12 cellular contexts compared by ENCODE assay signal in the genomic region with DNA sequence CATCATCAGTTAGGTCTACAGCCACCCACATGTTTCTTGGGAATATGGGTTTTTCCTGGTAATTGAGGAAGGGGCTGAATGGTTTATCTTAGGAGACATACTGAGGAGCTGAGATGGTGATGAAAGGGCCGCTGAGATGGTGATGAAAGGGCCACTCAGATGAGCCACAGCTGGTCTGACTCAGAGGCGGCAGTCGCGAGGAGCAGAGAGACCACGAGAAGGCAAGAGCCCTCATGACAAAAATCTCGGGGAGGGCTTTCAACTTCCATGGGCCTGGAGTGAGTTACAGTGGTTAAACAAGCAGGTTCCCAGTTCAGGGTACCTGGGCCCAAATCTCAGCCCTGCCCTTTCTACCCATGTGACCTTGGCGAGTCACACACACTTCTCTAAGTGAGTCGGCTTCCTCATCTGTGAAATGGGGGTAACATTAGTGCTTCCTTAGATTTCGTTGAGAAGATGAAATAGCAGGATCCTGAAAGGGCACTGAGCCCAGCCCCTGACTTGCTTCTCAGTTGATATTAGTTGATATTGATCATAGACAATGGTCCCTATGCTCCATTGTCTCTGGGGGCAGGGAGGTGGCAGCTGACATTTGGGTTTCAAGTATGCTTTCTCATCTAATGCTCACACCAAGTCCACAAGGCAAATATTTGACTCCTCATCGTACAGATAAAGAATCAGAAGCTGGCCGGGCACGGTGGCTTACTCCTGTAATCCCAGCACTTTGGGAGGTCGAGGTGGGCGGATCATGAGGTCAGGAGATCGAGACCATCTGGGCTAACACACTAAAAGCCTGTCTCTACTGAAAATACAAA.
A peak's percentile ranks its signal among the peaks of the same experiment; 100 is the strongest.
DNase-seq lines count a peak whose midpoint lies in the region; ATAC-seq and TF ChIP-seq lines count a peak whose summit lies in the region.
"Had no signal": no experiment of that assay in that cellular context is flagged by ENCODE, and none has a peak within 500 bp of the region (broad histone marks: within the 10 kb centered on the region; RNA-seq: fewer than 3 reads in every experiment).

No MANE protein-coding gene starts in this region.

- CTCF ChIA-PET in activated CD8-positive, alpha-beta T cell treated with anti-CD3 and anti-CD28 coated beads for 36 hours (lab: Charles Lee): interaction anchor here (1.0 to 3.1 kb wide), 5 partner anchors 10 to 41 kb away, joined by 3 to 21 read pairs (median 7); no protein-coding TSS in a partner anchor
- CTCF ChIA-PET in activated CD8-positive, alpha-beta T cell treated with anti-CD3 and anti-CD28 coated beads, Interleukin-2, amount 10 ng/mL, durations not matched to agents 7 days and 5 days (lab: Charles Lee): interaction anchor here (0.6 to 2.8 kb wide), 2 partner anchors 22 to 23 kb away, joined by 3 to 14 read pairs; no protein-coding TSS in a partner anchor

- no peak for TF ChIP-seq POLR2A in sigmoid colon (IDR thresholded peaks at IDR 0.05)

- H3K4me3 Mint-ChIP-seq in activated CD8-positive, alpha-beta T cell treated with anti-CD3 and anti-CD28 coated beads for 36 hours: no peak overlapping the region
- H3K4me3 Mint-ChIP-seq in activated CD8-positive, alpha-beta T cell treated with anti-CD3 and anti-CD28 coated beads, Interleukin-2, amount 10 ng/mL, durations not matched to agents 7 days and 5 days: no peak overlapping the region

- intact Hi-C loops in activated CD8-positive, alpha-beta T cell treated with anti-CD3 and anti-CD28 coated beads for 36 hours (cut with micrococcal nuclease): no loop called here
- intact Hi-C loops in sigmoid colon (cut with DNase I): no loop called here

- no peak overlapping the region for H3K4me3 ChIP-seq in OCI-LY3 (ENCODE audit: low read length)
- no peak overlapping the region for H3K4me3 ChIP-seq in fibroblast of pulmonary artery (replicated peaks; ENCODE audit: low read depth, low read length)
- no peak overlapping the region for H3K4me3 ChIP-seq in sigmoid colon
- H3K4me3 ChIP-seq: transverse colon had no signal

- H3K27me3 Mint-ChIP-seq in activated CD8-positive, alpha-beta T cell treated with anti-CD3 and anti-CD28 coated beads for 36 hours: peaks cover 2% of the 10 kb centered on the region
- peaks cover 2% of the 10 kb centered on the region for H3K27me3 Mint-ChIP-seq in activated CD8-positive, alpha-beta T cell treated with anti-CD3 and anti-CD28 coated beads, Interleukin-2, amount 10 ng/mL, durations not matched to agents 7 days and 5 days (ENCODE audit: low read depth)

- H4K20me1 ChIP-seq in OCI-LY3 (ENCODE audit: insufficient read depth, low read length): no peaks in the 10 kb centered on the region

- no peak for TF ChIP-seq CTCF in activated CD8-positive, alpha-beta T cell treated with anti-CD3 and anti-CD28 coated beads for 36 hours (IDR thresholded peaks at IDR 0.05)
- TF ChIP-seq CTCF in OCI-LY3 (IDR thresholded peaks at IDR 0.05; ENCODE audit: low read depth, low read length) (no peak), fibroblast of pulmonary artery (IDR thresholded peaks at IDR 0.05; ENCODE audit: low read length, missing control alignments) (no peak), sigmoid colon (IDR thresholded peaks at IDR 0.05) (no peak)

- no peaks in the 10 kb centered on the region for H3K9me3 Mint-ChIP-seq in activated CD8-positive, alpha-beta T cell treated with anti-CD3 and anti-CD28 coated beads for 36 hours
- no peaks in the 10 kb centered on the region for H3K9me3 Mint-ChIP-seq in activated CD8-positive, alpha-beta T cell treated with anti-CD3 and anti-CD28 coated beads, Interleukin-2, amount 10 ng/mL, durations not matched to agents 7 days and 5 days (ENCODE audit: insufficient read depth)

- peaks cover 2% of the 10 kb centered on the region for H3K4me1 Mint-ChIP-seq in activated CD8-positive, alpha-beta T cell treated with anti-CD3 and anti-CD28 coated beads for 36 hours (ENCODE audit: low read depth)
- H3K4me1 Mint-ChIP-seq in activated CD8-positive, alpha-beta T cell treated with anti-CD3 and anti-CD28 coated beads, Interleukin-2, amount 10 ng/mL, durations not matched to agents 7 days and 5 days (ENCODE audit: low read depth): peaks cover 1% of the 10 kb centered on the region

- POLR2A ChIA-PET in activated CD8-positive, alpha-beta T cell treated with anti-CD3 and anti-CD28 coated beads for 36 hours (lab: Charles Lee): interaction anchor here (1.1 kb wide), 1 partner anchor 113 kb away, joined by 3 read pairs; no protein-coding TSS in a partner anchor
- POLR2A ChIA-PET in activated CD8-positive, alpha-beta T cell treated with anti-CD3 and anti-CD28 coated beads, Interleukin-2, amount 10 ng/mL, durations not matched to agents 7 days and 5 days (lab: Charles Lee): no interaction called here

- no peak for TF ChIP-seq EP300 in sigmoid colon (IDR thresholded peaks at IDR 0.05)

- no peaks in the 10 kb centered on the region for H3K9me3 ChIP-seq in OCI-LY3 (ENCODE audit: insufficient read depth, low read length)
- H3K9me3 ChIP-seq in sigmoid colon: no peaks in the 10 kb centered on the region
- H3K9me3 ChIP-seq: transverse colon had no signal

- no peak overlapping the region; the same call in 1 of the 2 replicates for H3K9ac ChIP-seq in OCI-LY3 (ENCODE audit: low read length)
- H3K9ac ChIP-seq: parathyroid adenoma had no signal

- peak; percentile 75 for ATAC-seq in activated CD8-positive, alpha-beta T cell treated with anti-CD3 and anti-CD28 coated beads for 36 hours
- ATAC-seq in activated CD8-positive, alpha-beta T cell treated with anti-CD3 and anti-CD28 coated beads, Interleukin-2, amount 10 ng/mL, durations not matched to agents 7 days and 5 days: no peak

- DNase-seq in activated CD8-positive, alpha-beta T cell treated with anti-CD3 and anti-CD28 coated beads for 36 hours: peak; percentile 67
- DNase-seq in activated CD8-positive, alpha-beta T cell treated with anti-CD3 and anti-CD28 coated beads, Interleukin-2, amount 10 ng/mL, durations not matched to agents 7 days and 5 days: no peak
- DNase-seq in fibroblast of pulmonary artery (ENCODE audit: low read depth): peak; percentile 36
- peak; percentile 36 for DNase-seq in sigmoid colon
- DNase-seq in SIG-M5 (lab: John Stamatoyannopoulos, UW): no peak
- DNase-seq in NCI-H2227 (lab: John Stamatoyannopoulos, UW; ENCODE audit: unreplicated experiment): no peak
- DNase-seq in epidermal melanocyte (ENCODE audit: insufficient read length, low spot score): no peak
- DNase-seq: kidney glomerular epithelial cell, NCI-H2171 treated with DMSO at 0.1 percent for 48 hours, transverse colon had no signal

- H3K4me1 ChIP-seq in OCI-LY3 (ENCODE audit: low read length) (peaks cover 34% of the 10 kb centered on the region), sigmoid colon (peaks cover 0 to under 1% (median under 1%) of the 10 kb centered on the region in 4 donors)
- H3K4me1 ChIP-seq: parathyroid adenoma had no signal

- WGBS in sigmoid colon, 2 donors: 75 to 78% methylated on average over 15 of the region's 15 CpGs

- H2AFZ ChIP-seq in OCI-LY3 (ENCODE audit: low read depth, low read length): 0 out of 2 replicates have a peak overlapping the region, but pooled peaks have one; percentile 41
- H2AFZ ChIP-seq: parathyroid adenoma had no signal

- H3K36me3 ChIP-seq in OCI-LY3 (replicated peaks; ENCODE audit: low read depth, low read length) (no peaks in the 10 kb centered on the region), sigmoid colon (no peaks in the 10 kb centered on the region)
- H3K36me3 ChIP-seq: transverse colon had no signal

- H3K4me2 ChIP-seq in OCI-LY3 (ENCODE audit: low read length): peak overlapping the region; percentile 21; the same call in 1 of the 2 replicates

- H3K27ac ChIP-seq in OCI-LY3 (ENCODE audit: low read length) (no peak overlapping the region), sigmoid colon (no peak overlapping the region)
- H3K27ac ChIP-seq: parathyroid adenoma, transverse colon had no signal

- no peaks in the 10 kb centered on the region for H3K79me2 ChIP-seq in OCI-LY3 (ENCODE audit: low read length)
- H3K79me2 ChIP-seq: parathyroid adenoma had no signal

- H3K27me3 ChIP-seq in OCI-LY3 (ENCODE audit: low read depth, low read length) (no peaks in the 10 kb centered on the region), sigmoid colon (no peaks in the 10 kb centered on the region)
- H3K27me3 ChIP-seq: transverse colon had no signal

- H3K36me3 Mint-ChIP-seq in activated CD8-positive, alpha-beta T cell treated with anti-CD3 and anti-CD28 coated beads for 36 hours (ENCODE audit: low read depth): no peaks in the 10 kb centered on the region
- no peaks in the 10 kb centered on the region for H3K36me3 Mint-ChIP-seq in activated CD8-positive, alpha-beta T cell treated with anti-CD3 and anti-CD28 coated beads, Interleukin-2, amount 10 ng/mL, durations not matched to agents 7 days and 5 days (ENCODE audit: low read depth)

- no peak overlapping the region for H3K27ac Mint-ChIP-seq in activated CD8-positive, alpha-beta T cell treated with anti-CD3 and anti-CD28 coated beads for 36 hours
- no peak overlapping the region for H3K27ac Mint-ChIP-seq in activated CD8-positive, alpha-beta T cell treated with anti-CD3 and anti-CD28 coated beads, Interleukin-2, amount 10 ng/mL, durations not matched to agents 7 days and 5 days

Comparison
In these comparisons a context has a peak if more than half of its experiments do, and no peak if none do; other contexts are left out.
1. DNase-seq: peak in activated CD8-positive, alpha-beta T cell treated with anti-CD3 and anti-CD28 coated beads for 36 hours (single experiment), fibroblast of pulmonary artery (single experiment) and sigmoid colon (single experiment); none in activated CD8-positive, alpha-beta T cell treated with anti-CD3 and anti-CD28 coated beads, Interleukin-2, amount 10 ng/mL, durations not matched to agents 7 days and 5 days (single experiment), SIG-M5 (single experiment), NCI-H2227 (single experiment) and epidermal melanocyte (single experiment).